In the genomic region with DNA sequence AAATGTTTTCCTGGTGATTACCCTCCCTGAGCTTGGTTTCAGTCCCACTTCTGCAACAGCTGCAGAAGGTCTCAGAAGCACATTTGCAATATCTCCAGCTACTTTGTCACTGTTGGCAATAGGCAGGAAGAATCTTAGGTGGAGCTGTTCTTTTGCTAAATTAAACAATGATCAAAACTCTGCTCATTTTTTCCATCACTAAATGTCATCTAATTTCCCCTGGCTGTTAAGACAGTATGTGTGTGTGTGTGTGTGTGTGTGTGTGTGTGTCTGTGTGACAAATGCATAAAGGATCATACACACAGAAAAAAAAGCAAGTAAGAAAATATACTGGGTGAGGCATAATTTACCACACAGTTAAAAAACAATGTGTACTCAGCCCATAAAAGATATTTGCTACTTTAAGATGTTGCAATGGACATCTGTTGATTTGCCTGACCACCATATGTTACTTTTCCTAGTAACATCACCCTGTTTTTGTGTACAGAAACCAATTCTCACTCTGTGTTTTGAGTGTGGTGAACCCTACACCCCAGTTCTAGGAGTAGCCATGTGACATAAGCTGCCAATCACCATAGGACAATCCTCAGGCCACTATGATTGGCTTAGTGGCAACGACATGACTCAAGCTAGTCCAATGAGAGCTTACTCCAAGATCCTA, we compare ENCODE assay signal across 9 cellular contexts.
DNase-seq lines count a peak whose midpoint lies in the region; ATAC-seq, FAIRE-seq and TF ChIP-seq lines count a peak whose summit lies in the region.
"Had no signal": no experiment of that assay in that cellular context is flagged by ENCODE, and none has a peak within 500 bp of the region (broad histone marks: within the 10 kb centered on the region; RNA-seq: fewer than 3 reads in every experiment).

No MANE protein-coding gene starts in this region.

- ATAC-seq in GM19463 (IDR thresholded peaks at IDR 0.05; ENCODE audit: unreplicated experiment) (peak; percentile 34), HG03520 (IDR thresholded peaks at IDR 0.05; ENCODE audit: unreplicated experiment) (peak; percentile 51), HG02885 (IDR thresholded peaks at IDR 0.05; ENCODE audit: poor library complexity, unreplicated experiment) (no peak)

- intact Hi-C loops in ascending aorta (cut with DNase I), result no loop called here

- H3K4me1 ChIP-seq in ascending aorta, result no peaks in the 10 kb centered on the region

- H3K9me3 ChIP-seq in ascending aorta, result no peaks in the 10 kb centered on the region

- no peaks in the 10 kb centered on the region for H3K36me3 ChIP-seq in ascending aorta

- no peak for FAIRE-seq in frontal cortex (lab: Jason Lieb, UNC)

- peak; percentile 34 for DNase-seq in fibroblast of pulmonary artery (ENCODE audit: low read depth)
- peak; percentile 61 for DNase-seq in skeletal muscle cell (ENCODE audit: low read depth)
- DNase-seq in frontal cortex (ENCODE audit: low spot score in 2 of 2), result no peak
- no peak for DNase-seq in ascending aorta (ENCODE audit: low spot score in 2 of 2)
- DNase-seq in stimulated activated CD4-positive, alpha-beta T cell treated with anti-CD3 and anti-CD28 coated beads, Interleukin-4, amount 100 ng/mL, for 1 hour, result no peak
- DNase-seq: KBM-7 had no signal

- H3K4me3 ChIP-seq in fibroblast of pulmonary artery (replicated peaks; ENCODE audit: low read depth, low read length), result no peak overlapping the region
- H3K4me3 ChIP-seq in skeletal muscle cell (ENCODE audit: low read depth, low read length), result no peak overlapping the region
- no peak overlapping the region for H3K4me3 ChIP-seq in ascending aorta

- no peak for TF ChIP-seq CTCF in fibroblast of pulmonary artery (IDR thresholded peaks at IDR 0.05; ENCODE audit: low read length, missing control alignments)
- no peak for TF ChIP-seq CTCF in ascending aorta (IDR thresholded peaks at IDR 0.05)

- H3K27me3 ChIP-seq in ascending aorta, result no peaks in the 10 kb centered on the region

- no peak overlapping the region for H3K27ac ChIP-seq in ascending aorta

Comparison
In these comparisons a context has a peak if more than half of its experiments do, and no peak if none do; other contexts are left out.
1. DNase-seq: peak in fibroblast of pulmonary artery (single experiment) and skeletal muscle cell (single experiment); none in frontal cortex (0 of 2), ascending aorta (0 of 2) and stimulated activated CD4-positive, alpha-beta T cell treated with anti-CD3 and anti-CD28 coated beads, Interleukin-4, amount 100 ng/mL, for 1 hour (single experiment).